Comparison of ENCODE assay signal across 22 cellular contexts in the genomic region with DNA sequence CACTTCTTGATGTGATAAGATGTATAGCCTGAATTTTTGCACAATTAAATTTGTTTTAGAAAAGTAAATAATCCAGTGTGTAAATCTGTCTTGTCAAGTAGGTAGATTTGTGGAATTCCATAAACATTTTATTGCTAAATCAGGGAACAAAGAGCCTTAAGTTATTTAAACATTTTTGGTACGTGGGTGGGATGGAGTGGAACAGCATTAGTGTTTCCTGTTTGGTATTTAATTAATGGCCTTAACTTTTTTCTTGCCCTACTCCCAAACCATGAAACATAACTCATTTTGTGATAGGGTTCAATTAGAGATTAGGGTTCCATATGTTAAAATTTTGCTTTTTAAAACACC. TPM values are rescaled to one million over a fixed set of nuclear protein-coding genes. Genes with fewer than 3 reads are reported as not detected.
DNase-seq lines count a peak whose midpoint lies in the region; ATAC-seq and TF ChIP-seq lines count a peak whose summit lies in the region.
"Had no signal": no experiment of that assay in that cellular context is flagged by ENCODE, and none has a peak within 500 bp of the region (broad histone marks: within the 10 kb centered on the region; RNA-seq: fewer than 3 reads in every experiment).

No MANE protein-coding gene starts in this region.

- H3K79me2 ChIP-seq in trophoblast cell (ENCODE audit: control insufficient read depth, insufficient read depth, low read length, poor library complexity) = peaks cover 2% of the 10 kb centered on the region

- no peak overlapping the region for H3K4ac ChIP-seq in trophoblast cell (ENCODE audit: low read depth, low read length)

- no peak overlapping the region for H2BK12ac ChIP-seq in trophoblast cell (ENCODE audit: low read length)

- intact Hi-C loops in Right ventricle myocardium superior (cut with DNase I) = no loop called here

- no peak overlapping the region for H2AK5ac ChIP-seq in trophoblast cell (ENCODE audit: low read length)

- no peak for DNase-seq in activated T-cell treated with anti-CD3 and anti-CD28 coated beads, Interleukin-2, amount 50 U/mL, for 72 hours
- no peak for DNase-seq in activated T-cell treated with anti-CD3 and anti-CD28 coated beads, Interleukin-2, amount 50 U/mL, for 48 hours
- DNase-seq in HEK293T (ENCODE audit: extremely low spot score) = no peak
- peak; percentile 24 for DNase-seq in foreskin melanocyte
- DNase-seq in renal cortical epithelial cell (ENCODE audit: low read depth) = peak; percentile 7
- no peak for DNase-seq in SHP77 treated with DMSO at 0.1 percent for 48 hours (lab: John Stamatoyannopoulos, UW)
- DNase-seq in Right ventricle myocardium superior = no peak
- DNase-seq in trophoblast cell = no peak
- DNase-seq: 8988T; Karpas-422; NCI-H1092 treated with DMSO at 0.1 percent for 48 hours; NCI-H1436; NCI-H1930; NCI-H2107; NCI-H446; NCI-H524 treated with DMSO at 0.1 percent for 48 hours; NCI-H82; NK-92 treated with Interleukin-12 subunit alpha and Interleukin-12 subunit beta, amount 100 ng/mL, for 24 hours; PC-3 had no signal

- no peak overlapping the region for H2BK120ac ChIP-seq in trophoblast cell (ENCODE audit: insufficient read depth, low read length, poor library complexity)

- H3K36me3 ChIP-seq in trophoblast cell (ENCODE audit: control insufficient read depth in 1 of 2, insufficient read depth in 2 of 2, low read length in 2 of 2) = no peaks in the 10 kb centered on the region

- no peak overlapping the region for H3K4me3 ChIP-seq in trophoblast cell (ENCODE audit: low read depth, low read length)
- H3K4me3 ChIP-seq: GM12878 had no signal

- H2AFZ ChIP-seq in trophoblast cell (ENCODE audit: insufficient read depth, low read length, poor library complexity) = no peak overlapping the region

- H3K4me1 Mint-ChIP-seq in activated T-cell treated with anti-CD3 and anti-CD28 coated beads, Interleukin-2, amount 50 U/mL, for 72 hours (ENCODE audit: low read depth) = peaks cover 29% of the 10 kb centered on the region

- no peaks in the 10 kb centered on the region for H3K27me3 Mint-ChIP-seq in activated T-cell treated with anti-CD3 and anti-CD28 coated beads, Interleukin-2, amount 50 U/mL, for 72 hours (ENCODE audit: low read depth)

- H3K4me1 ChIP-seq in trophoblast cell (ENCODE audit: control insufficient read depth in 1 of 2, insufficient read depth in 2 of 2, low read length in 2 of 2) = peaks cover 6 to 7% of the 10 kb centered on the region in 2 experiments

- H3K36me3 Mint-ChIP-seq in activated T-cell treated with anti-CD3 and anti-CD28 coated beads, Interleukin-2, amount 50 U/mL, for 72 hours (ENCODE audit: insufficient read depth in 2 of 2) = no peaks in the 10 kb centered on the region

- ATAC-seq in activated T-cell treated with anti-CD3 and anti-CD28 coated beads, Interleukin-2, amount 50 U/mL, for 72 hours (replicated peaks in 1 of 2) = no peak
- ATAC-seq in Right ventricle myocardium superior (ENCODE audit: poor library complexity) = no peak
- ATAC-seq: GM12878, HCT116, PC-3, Right ventricle myocardium inferior had no signal

- H3K18ac ChIP-seq in trophoblast cell (ENCODE audit: low read length) = no peak overlapping the region

- no peak overlapping the region for H4K8ac ChIP-seq in trophoblast cell (ENCODE audit: low read depth, low read length)

- H3K23ac ChIP-seq in trophoblast cell (ENCODE audit: low read length) = no peak overlapping the region

- POLR2A ChIA-PET in HEK293T (lab: Yijun Ruan, JAX) = no interaction called here

- H4K91ac ChIP-seq in trophoblast cell (ENCODE audit: low read depth, low read length) = no peak overlapping the region

- H3K27me3 ChIP-seq in trophoblast cell (ENCODE audit: insufficient read depth, low read length) = no peaks in the 10 kb centered on the region

- H3K14ac ChIP-seq in trophoblast cell (ENCODE audit: low read length) = no peak overlapping the region

- no peak overlapping the region for H3K4me3 Mint-ChIP-seq in activated T-cell treated with anti-CD3 and anti-CD28 coated beads, Interleukin-2, amount 50 U/mL, for 72 hours

- H3K27ac ChIP-seq in trophoblast cell (ENCODE audit: low read depth, low read length) = no peak overlapping the region

- no peak overlapping the region for H2BK5ac ChIP-seq in trophoblast cell (ENCODE audit: low read depth, low read length, poor library complexity)

- no peak overlapping the region for H3K9ac ChIP-seq in trophoblast cell (ENCODE audit: low read length)

- no peaks in the 10 kb centered on the region for H3K9me3 ChIP-seq in trophoblast cell (ENCODE audit: insufficient read depth, low read depth, low read length)

- H3K9me3 Mint-ChIP-seq in activated T-cell treated with anti-CD3 and anti-CD28 coated beads, Interleukin-2, amount 50 U/mL, for 72 hours = no peaks in the 10 kb centered on the region

- H3K79me1 ChIP-seq in trophoblast cell (ENCODE audit: low read length) = peaks cover 4% of the 10 kb centered on the region

- H3K27ac Mint-ChIP-seq in activated T-cell treated with anti-CD3 and anti-CD28 coated beads, Interleukin-2, amount 50 U/mL, for 72 hours = peak overlapping the region; percentile 33

- no CpG with 5 or more reads among the region's 1 CpG for WGBS in trophoblast cell (ENCODE audit: extremely low coverage, insufficient coverage, insufficient read length)

- H3K4me2 ChIP-seq in trophoblast cell (ENCODE audit: low read length) = no peak overlapping the region

- CTCF ChIA-PET in HEK293T (lab: Yijun Ruan, JAX) = no interaction called here

- no peak overlapping the region for H4K12ac ChIP-seq in trophoblast cell (ENCODE audit: low read depth, low read length)

TF ChIP-seq in HEK293T, 16 proteins besides CTCF, POLR2A, EP300 and RAD21:
- TF ChIP-seq, protein P1, sequence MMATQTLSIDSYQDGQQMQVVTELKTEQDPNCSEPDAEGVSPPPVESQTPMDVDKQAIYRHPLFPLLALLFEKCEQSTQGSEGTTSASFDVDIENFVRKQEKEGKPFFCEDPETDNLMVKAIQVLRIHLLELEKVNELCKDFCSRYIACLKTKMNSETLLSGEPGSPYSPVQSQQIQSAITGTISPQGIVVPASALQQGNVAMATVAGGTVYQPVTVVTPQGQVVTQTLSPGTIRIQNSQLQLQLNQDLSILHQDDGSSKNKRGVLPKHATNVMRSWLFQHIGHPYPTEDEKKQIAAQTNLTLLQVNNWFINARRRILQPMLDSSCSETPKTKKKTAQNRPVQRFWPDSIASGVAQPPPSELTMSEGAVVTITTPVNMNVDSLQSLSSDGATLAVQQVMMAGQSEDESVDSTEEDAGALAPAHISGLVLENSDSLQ (IDR thresholded peaks at IDR 0.05) = peak; percentile 43; the same call in 1 of the 2 replicates
- TF ChIP-seq SP1 (IDR thresholded peaks at IDR 0.05) = no peak
- no peak for TF ChIP-seq LEF1 (IDR thresholded peaks at IDR 0.05; ENCODE audit: borderline replicate concordance)
- TF ChIP-seq ARNT (IDR thresholded peaks at IDR 0.05) = no peak

RNA-seq across cellular contexts. Expression of gene NUDT9, which starts 5.1 kb away (rescaled TPM):
- 10 to 100 TPM; 10.2 to 12.6 TPM for total RNA-seq in activated T-cell treated with anti-CD3 and anti-CD28 coated beads, Interleukin-2, amount 50 U/mL, for 72 hours
- total RNA-seq in renal cortical epithelial cell (16.3 and 44.1 TPM in 2 replicates), Right ventricle myocardium superior (28.4 TPM)
- polyA plus RNA-seq in trophoblast cell (2013) = 20.2 and 20.8 TPM in 2 replicates

RNA-seq across cellular contexts. Expression of gene HSD17B11, which starts 36.5 kb away (rescaled TPM):
- 10 to 100 TPM; 19.7 to 22.3 TPM for total RNA-seq in activated T-cell treated with anti-CD3 and anti-CD28 coated beads, Interleukin-2, amount 50 U/mL, for 72 hours
- total RNA-seq in renal cortical epithelial cell (31.6 and 34.0 TPM in 2 replicates), Right ventricle myocardium superior (13.1 TPM)
- polyA plus RNA-seq in trophoblast cell (2013) = 30.1 and 32.5 TPM in 2 replicates

Comparison
In these comparisons a context has a peak if more than half of its experiments do, and no peak if none do; other contexts are left out.
1. DNase-seq: peak in foreskin melanocyte (single experiment) and renal cortical epithelial cell (single experiment); none in activated T-cell treated with anti-CD3 and anti-CD28 coated beads, Interleukin-2, amount 50 U/mL, for 72 hours (0 of 2), activated T-cell treated with anti-CD3 and anti-CD28 coated beads, Interleukin-2, amount 50 U/mL, for 48 hours (0 of 2), HEK293T (single experiment), SHP77 treated with DMSO at 0.1 percent for 48 hours (single experiment), Right ventricle myocardium superior (single experiment) and trophoblast cell (0 of 2).